In genomic region chr1:70034403-70034802, GRCh38 we compare ENCODE assay signal across 8 cellular contexts.
DNase-seq lines count a peak whose midpoint lies in the region; ATAC-seq and TF ChIP-seq lines count a peak whose summit lies in the region.

No MANE protein-coding gene starts in this region.

- TF ChIP-seq CTCF in lower lobe of right lung (IDR thresholded peaks at IDR 0.05), result no peak

- intact Hi-C loops in lower lobe of right lung (cut with DNase I), result no loop called here

- no peaks in the 10 kb centered on the region for H3K27me3 ChIP-seq in lower lobe of right lung (ENCODE audit: low read depth)

- H3K36me3 ChIP-seq in lower lobe of right lung, result no peaks in the 10 kb centered on the region

- H3K4me3 ChIP-seq in lower lobe of right lung, result no peak overlapping the region

- peak; percentile 83 for DNase-seq in DMS153 (lab: John Stamatoyannopoulos, UW)
- DNase-seq in NCI-H1436 treated with DMSO at 0.1 percent for 48 hours (lab: John Stamatoyannopoulos, UW), result peak; percentile 43
- DNase-seq in T1000 (lab: John Stamatoyannopoulos, UW), result peak; percentile 24
- DNase-seq in inferior parietal cortex (ENCODE audit: extremely low spot score), result peak; percentile 50
- no peak for DNase-seq in lower lobe of right lung
- DNase-seq in activated T-cell treated with anti-CD3 and anti-CD28 coated beads for 4 hours, result no peak
- DNase-seq in cerebellum (ENCODE audit: low spot score), result no peak

- ATAC-seq in lower lobe of right lung (no peak), GM18907 (IDR thresholded peaks at IDR 0.05; ENCODE audit: unreplicated experiment) (no peak)

- no peaks in the 10 kb centered on the region for H3K4me1 ChIP-seq in lower lobe of right lung

- H3K27ac ChIP-seq in lower lobe of right lung, result no peak overlapping the region

- H3K9me3 ChIP-seq in lower lobe of right lung, result no peaks in the 10 kb centered on the region

Comparison
In these comparisons a context has a peak if more than half of its experiments do, and no peak if none do; other contexts are left out.
1. DNase-seq: peak in DMS153 (single experiment), NCI-H1436 treated with DMSO at 0.1 percent for 48 hours (single experiment), T1000 (single experiment) and inferior parietal cortex (single experiment); none in lower lobe of right lung (single experiment), activated T-cell treated with anti-CD3 and anti-CD28 coated beads for 4 hours (single experiment) and cerebellum (single experiment).